ENCODE assay signal across 8 cellular contexts in the genomic region with DNA sequence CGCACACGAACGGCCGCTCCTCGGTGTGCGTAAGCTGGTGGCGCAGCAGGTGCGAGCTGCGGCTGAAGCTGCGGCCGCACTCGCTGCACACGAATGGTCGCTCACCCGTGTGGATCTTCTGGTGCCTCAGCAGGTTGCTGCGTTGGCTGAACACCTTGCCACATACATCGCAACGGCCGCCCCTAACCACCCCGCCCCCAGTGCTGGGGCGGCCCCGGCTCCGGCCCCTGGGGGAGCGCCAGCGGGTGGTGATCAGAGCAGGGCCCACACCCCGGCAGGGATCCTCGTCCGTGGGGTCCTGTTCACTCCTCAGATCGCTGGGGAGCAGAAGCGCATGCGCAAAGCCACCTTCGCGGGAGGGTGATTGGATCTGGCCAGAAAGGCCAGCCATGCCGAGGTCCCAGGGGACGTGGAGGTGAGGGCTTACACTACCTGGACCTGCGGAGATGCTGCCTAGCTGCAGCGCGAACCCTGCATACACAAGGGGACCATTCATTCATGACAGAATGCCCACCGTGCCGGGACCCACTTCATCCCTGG. TPM values are rescaled to one million over a fixed set of nuclear protein-coding genes. Genes with fewer than 3 reads are reported as not detected.
A peak's percentile ranks its signal among the peaks of the same experiment; 100 is the strongest.
DNase-seq lines count a peak whose midpoint lies in the region; ATAC-seq and TF ChIP-seq lines count a peak whose summit lies in the region.

No MANE protein-coding gene starts in this region.

- in situ Hi-C loops in G401 (cut with HindIII; ENCODE audit: low sequenced_read_pairs): no loop called here

- intact Hi-C loops in sciatic nerve (cut with DNase I): no loop called here

- peak overlapping the region; percentile 50 for H3K4me3 ChIP-seq in fibroblast of the aortic adventitia (ENCODE audit: low read depth, low read length)

- peaks cover 29% of the 10 kb centered on the region for H3K4me1 Mint-ChIP-seq in T-helper 17 cell

- H3K9me3 ChIP-seq in T-helper 17 cell (ENCODE audit: control insufficient read depth, low read length, poor library complexity, severe bottlenecking): no peaks in the 10 kb centered on the region

- H3K36me3 Mint-ChIP-seq in T-helper 17 cell (ENCODE audit: low read depth): no peaks in the 10 kb centered on the region

- DNase-seq in G401 (ENCODE audit: low spot score) (peak; percentile 77), T-helper 17 cell (no peak), fibroblast of the aortic adventitia (ENCODE audit: low read depth) (no peak), sciatic nerve (ENCODE audit: low spot score) (peak; percentile 74), hepatic stellate cell (ENCODE audit: low spot score) (no peak), DMS79 (lab: John Stamatoyannopoulos, UW) (no peak), NCI-H2196 (lab: John Stamatoyannopoulos, UW; ENCODE audit: unreplicated experiment) (no peak)

- peak overlapping the region; percentile 92 for H3K27ac Mint-ChIP-seq in T-helper 17 cell

- no peak for TF ChIP-seq CTCF in fibroblast of the aortic adventitia (IDR thresholded peaks at IDR 0.05; ENCODE audit: insufficient read depth, low read length)

- no peaks in the 10 kb centered on the region for H3K27me3 Mint-ChIP-seq in T-helper 17 cell

- H3K4me3 Mint-ChIP-seq in T-helper 17 cell: peak overlapping the region; percentile 94

- ATAC-seq in T-helper 17 cell (no peak), sciatic nerve (no peak), GM18505 (IDR thresholded peaks at IDR 0.05; ENCODE audit: unreplicated experiment) (no peak)

- TF ChIP-seq POLR2A in GM18505 (IDR thresholded peaks at IDR 0.05; ENCODE audit: borderline replicate concordance, extremely low read depth, insufficient read depth, insufficient read length): no peak

RNA-seq across cellular contexts. Expression of gene UBE2M, which starts 4.7 kb away (rescaled TPM):
- total RNA-seq in G401 (2014; rRNA removed; shearing (Covaris generic)): 187 and 192 TPM in 2 replicates
- total RNA-seq in T-helper 17 cell: 10 to 100 TPM; 36.1 to 63.5 TPM
- 36.8 and 55.1 TPM in 2 replicates for total RNA-seq in fibroblast of the aortic adventitia (ENCODE audit: low replicate concordance)
- total RNA-seq in sciatic nerve: 57.4 TPM

RNA-seq across cellular contexts. Expression of gene CHMP2A, which starts 8.2 kb away (rescaled TPM):
- total RNA-seq in G401 (2014; rRNA removed; shearing (Covaris generic)): 71.9 and 97.7 TPM in 2 replicates
- total RNA-seq in T-helper 17 cell (10 to 100 TPM; 74.8 to 88.8 TPM), fibroblast of the aortic adventitia (ENCODE audit: low replicate concordance) (109 and 239 TPM in 2 replicates), sciatic nerve (94.6 TPM)

RNA-seq across cellular contexts. Expression of gene MZF1, which starts 10.0 kb away (rescaled TPM):
- total RNA-seq in G401 (2014; rRNA removed; shearing (Covaris generic)): 9.4 and 10.7 TPM in 2 replicates
- total RNA-seq in T-helper 17 cell (10 to 100 TPM; 29.9 to 34.0 TPM), fibroblast of the aortic adventitia (ENCODE audit: low replicate concordance) (15.5 and 21.1 TPM in 2 replicates), sciatic nerve (32.4 TPM)

RNA-seq across cellular contexts. Expression of gene TRIM28, which starts 19.2 kb away (rescaled TPM):
- total RNA-seq in G401 (2014; rRNA removed; shearing (Covaris generic)): 579 and 1,015 TPM in 2 replicates
- 100 to 1,000 TPM; 427 to 525 TPM for total RNA-seq in T-helper 17 cell
- total RNA-seq in fibroblast of the aortic adventitia (ENCODE audit: low replicate concordance): 233 and 474 TPM in 2 replicates
- 168 TPM for total RNA-seq in sciatic nerve

RNA-seq across cellular contexts. Expression of gene ZBTB45, which starts 43.5 kb away (rescaled TPM):
- total RNA-seq in G401 (2014; rRNA removed; shearing (Covaris generic)): 6.1 and 6.6 TPM in 2 replicates
- total RNA-seq in T-helper 17 cell (1 to 10 TPM; 7.0 to 8.2 TPM), fibroblast of the aortic adventitia (ENCODE audit: low replicate concordance) (9.2 and 9.9 TPM in 2 replicates), sciatic nerve (14.9 TPM)

Comparison
In these comparisons a context has a peak if more than half of its experiments do, and no peak if none do; other contexts are left out.
1. DNase-seq: peak in G401 (single experiment) and sciatic nerve (single experiment); none in T-helper 17 cell (0 of 3), fibroblast of the aortic adventitia (single experiment), hepatic stellate cell (single experiment), DMS79 (single experiment) and NCI-H2196 (single experiment).